ENCODE assay signal across 1 cellular context in the genomic region with DNA sequence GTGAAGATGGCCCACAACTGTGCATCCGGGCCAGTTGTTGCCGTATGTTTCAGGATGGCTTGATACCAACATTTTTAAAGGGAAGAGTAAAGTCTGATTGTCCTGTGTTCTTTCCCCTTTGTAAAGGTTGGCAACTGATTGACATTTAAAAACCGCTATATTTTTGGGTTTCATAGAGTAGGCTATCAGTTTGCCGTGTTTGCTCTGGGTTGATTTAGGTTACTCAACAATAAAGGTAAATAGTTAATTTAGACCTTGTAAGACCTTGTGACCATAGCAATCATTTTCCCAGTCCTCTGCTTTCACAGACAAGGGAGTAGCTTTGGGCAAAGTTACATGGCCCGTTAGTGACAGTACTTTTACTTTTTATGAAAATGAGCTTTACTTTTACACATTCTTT.
A peak's percentile ranks its signal among the peaks of the same experiment; 100 is the strongest.
TF ChIP-seq lines count a peak whose summit lies in the region.

No MANE protein-coding gene starts in this region.

TF ChIP-seq in liver, 16 proteins besides CTCF, POLR2A, EP300 and RAD21 (continued from another document):
- TF ChIP-seq YY1 (IDR thresholded peaks at IDR 0.05) (peak; percentile 61), GABPA (IDR thresholded peaks at IDR 0.05 in 1 of 2, conservative IDR thresholded peaks at IDR 0.05 in 1 of 2) (peak in 1 of 2 donors; percentile 31), FOXA1 (IDR thresholded peaks at IDR 0.05) (peak; percentile 65)
- TF ChIP-seq, protein P1, sequence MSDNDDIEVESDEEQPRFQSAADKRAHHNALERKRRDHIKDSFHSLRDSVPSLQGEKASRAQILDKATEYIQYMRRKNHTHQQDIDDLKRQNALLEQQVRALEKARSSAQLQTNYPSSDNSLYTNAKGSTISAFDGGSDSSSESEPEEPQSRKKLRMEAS (IDR thresholded peaks at IDR 0.05) = peak; percentile 46
- TF ChIP-seq, protein P2, sequence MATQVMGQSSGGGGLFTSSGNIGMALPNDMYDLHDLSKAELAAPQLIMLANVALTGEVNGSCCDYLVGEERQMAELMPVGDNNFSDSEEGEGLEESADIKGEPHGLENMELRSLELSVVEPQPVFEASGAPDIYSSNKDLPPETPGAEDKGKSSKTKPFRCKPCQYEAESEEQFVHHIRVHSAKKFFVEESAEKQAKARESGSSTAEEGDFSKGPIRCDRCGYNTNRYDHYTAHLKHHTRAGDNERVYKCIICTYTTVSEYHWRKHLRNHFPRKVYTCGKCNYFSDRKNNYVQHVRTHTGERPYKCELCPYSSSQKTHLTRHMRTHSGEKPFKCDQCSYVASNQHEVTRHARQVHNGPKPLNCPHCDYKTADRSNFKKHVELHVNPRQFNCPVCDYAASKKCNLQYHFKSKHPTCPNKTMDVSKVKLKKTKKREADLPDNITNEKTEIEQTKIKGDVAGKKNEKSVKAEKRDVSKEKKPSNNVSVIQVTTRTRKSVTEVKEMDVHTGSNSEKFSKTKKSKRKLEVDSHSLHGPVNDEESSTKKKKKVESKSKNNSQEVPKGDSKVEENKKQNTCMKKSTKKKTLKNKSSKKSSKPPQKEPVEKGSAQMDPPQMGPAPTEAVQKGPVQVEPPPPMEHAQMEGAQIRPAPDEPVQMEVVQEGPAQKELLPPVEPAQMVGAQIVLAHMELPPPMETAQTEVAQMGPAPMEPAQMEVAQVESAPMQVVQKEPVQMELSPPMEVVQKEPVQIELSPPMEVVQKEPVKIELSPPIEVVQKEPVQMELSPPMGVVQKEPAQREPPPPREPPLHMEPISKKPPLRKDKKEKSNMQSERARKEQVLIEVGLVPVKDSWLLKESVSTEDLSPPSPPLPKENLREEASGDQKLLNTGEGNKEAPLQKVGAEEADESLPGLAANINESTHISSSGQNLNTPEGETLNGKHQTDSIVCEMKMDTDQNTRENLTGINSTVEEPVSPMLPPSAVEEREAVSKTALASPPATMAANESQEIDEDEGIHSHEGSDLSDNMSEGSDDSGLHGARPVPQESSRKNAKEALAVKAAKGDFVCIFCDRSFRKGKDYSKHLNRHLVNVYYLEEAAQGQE (IDR thresholded peaks at IDR 0.05) = no peak
